8 cellular contexts compared by ENCODE assay signal in the genomic region with DNA sequence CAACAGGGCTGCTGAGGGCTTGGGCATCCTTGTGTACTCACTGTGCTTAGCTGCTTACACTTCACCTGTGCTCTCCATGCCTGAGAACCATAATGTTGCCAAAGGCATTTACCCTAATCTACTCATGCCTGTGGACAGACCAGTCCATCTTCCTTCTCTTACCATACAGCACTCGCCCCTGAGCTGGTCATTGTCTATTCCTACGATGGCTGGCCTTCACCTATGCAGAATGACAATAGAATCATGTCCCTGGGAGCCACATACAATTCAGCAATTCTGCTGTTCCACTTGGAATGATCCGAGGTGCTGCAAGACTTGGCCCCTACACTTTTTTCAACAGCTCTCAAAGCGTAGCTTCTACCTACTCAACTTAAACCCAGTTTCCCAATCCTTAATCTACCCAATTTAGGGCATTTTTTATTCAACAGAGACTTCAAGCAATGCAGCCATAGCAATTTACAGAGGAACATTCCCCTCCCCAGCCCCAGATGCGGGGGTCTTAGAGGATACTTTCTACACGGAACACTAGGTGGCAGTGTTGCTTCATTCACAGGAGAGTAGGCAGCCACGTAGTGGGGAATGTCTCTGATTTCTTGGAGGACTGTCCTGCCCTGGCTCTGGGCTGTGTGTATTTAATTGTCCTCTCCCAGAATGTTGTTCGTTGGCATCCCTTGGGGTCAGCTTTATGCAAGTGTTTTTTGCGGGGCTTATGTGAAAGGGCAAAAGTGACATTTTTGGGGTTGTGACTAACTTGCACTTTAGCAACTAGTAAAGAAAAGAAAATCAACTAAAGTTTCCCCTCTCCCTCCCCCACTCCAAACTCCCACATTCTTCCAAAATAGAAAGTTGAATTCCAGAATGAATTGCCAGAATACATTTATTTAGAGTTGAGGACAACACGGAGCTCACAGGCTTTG.
DNase-seq lines count a peak whose midpoint lies in the region; ATAC-seq, FAIRE-seq and TF ChIP-seq lines count a peak whose summit lies in the region.

No MANE protein-coding gene starts in this region.

- no peaks in the 10 kb centered on the region for H3K36me3 ChIP-seq in GM12878 (ENCODE audit: control insufficient read depth in 2 of 2, insufficient read depth in 2 of 2, low read length in 1 of 2)

- H3K79me2 ChIP-seq in GM12878 (ENCODE audit: control insufficient read depth, insufficient read depth, low read length): no peaks in the 10 kb centered on the region

- DNase-seq in D721Med (ENCODE audit: insufficient read length, low spot score) (peak; percentile 72), NCI-H748 treated with DMSO at 0.1 percent for 48 hours (lab: John Stamatoyannopoulos, UW) (peak; percentile 26), GM12878 (ENCODE audit: low read depth, low spot score) (no peak), iPS DF 4.7 (ENCODE audit: extremely low read depth, low spot score) (peak; percentile 93), T-helper 17 cell (no peak)

- H3K9me3 Mint-ChIP-seq in stimulated activated memory B cell treated with anti-CD40 and anti-IgM and Interleukin-4, amounts not matched to agents 10 μg/mL and 1 μg/mL and 100 μg/mL, for 72 hours: no peaks in the 10 kb centered on the region

- POLR2A ChIA-PET in GM12878 (lab: Charles Lee): no interaction called here

- no peak overlapping the region for H3K9ac ChIP-seq in GM12878 (ENCODE audit: control insufficient read depth, insufficient read depth, low read length)

- ATAC-seq in GM18907 (IDR thresholded peaks at IDR 0.05; ENCODE audit: unreplicated experiment): peak; percentile 78
- peak; percentile 82 for ATAC-seq in HG03432 (IDR thresholded peaks at IDR 0.05; ENCODE audit: unreplicated experiment)
- ATAC-seq in GM12878: peak; percentile 98
- peak; percentile 58 for ATAC-seq in stimulated activated memory B cell treated with anti-CD40 and anti-IgM and Interleukin-4, amounts not matched to agents 10 μg/mL and 1 μg/mL and 100 μg/mL, for 72 hours
- no peak for ATAC-seq in T-helper 17 cell

- H3K27ac ChIP-seq in GM12878 (ENCODE audit: control insufficient read depth, insufficient read depth): no peak overlapping the region

- FAIRE-seq in D721Med (lab: Jason Lieb, UNC) (peak; percentile 88), GM12878 (lab: Jason Lieb, UNC) (no peak)

- SMC1A ChIA-PET in GM12878 (lab: Charles Lee; ENCODE audit: uncharacterized antibody, unreplicated experiment): interaction anchor here (0.5 to 3.5 kb wide), 13 partner anchors 10 to 324 kb away, joined by 3 to 25 read pairs (median 4); no protein-coding TSS in a partner anchor

- WGBS in GM12878 (ENCODE audit: insufficient coverage, insufficient replicate concordance, low lambda C conversion rate, missing lambda C conversion rate): 16% methylated on average over 10 of the region's 10 CpGs

- H3K4me1 ChIP-seq in GM12878 (ENCODE audit: control insufficient read depth, insufficient read depth, low read length): no peaks in the 10 kb centered on the region

- in situ Hi-C loops in GM12878 (cut with MboI): loop anchor here (5.0 kb wide), 1 partner anchor 323 kb away; no protein-coding TSS in a partner anchor

- no peak overlapping the region for H3K27ac Mint-ChIP-seq in stimulated activated memory B cell treated with anti-CD40 and anti-IgM and Interleukin-4, amounts not matched to agents 10 μg/mL and 1 μg/mL and 100 μg/mL, for 72 hours
- no peak overlapping the region for H3K27ac Mint-ChIP-seq in T-helper 17 cell

- TF ChIP-seq EP300 in GM12878 (IDR thresholded peaks at IDR 0.05; ENCODE audit: borderline replicate concordance in 1 of 2, control insufficient read depth in 1 of 2, low read depth in 2 of 2, low read length in 2 of 2): no peak

- H3K4me3 ChIP-seq in GM12878: no peak overlapping the region

- RAD21 ChIA-PET in GM12878 (lab: Charles Lee; ENCODE audit: unreplicated experiment): interaction anchor here (1.0 to 4.4 kb wide), 4 partner anchors 131 to 321 kb away, joined by 4 to 21 read pairs (median 4); no protein-coding TSS in a partner anchor

- TF ChIP-seq POLR2A in GM12878 (IDR thresholded peaks at IDR 0.05; ENCODE audit: low read depth, low read length): no peak

- intact Hi-C loops in GM12878 (cut with micrococcal nuclease; ENCODE audit: unreplicated experiment): loop anchor here (1.0 to 2.0 kb wide), 3 partner anchors 132 to 322 kb away; no protein-coding TSS in a partner anchor

- H4K20me1 ChIP-seq in GM12878 (ENCODE audit: control insufficient read depth, insufficient read depth): no peaks in the 10 kb centered on the region

- no peaks in the 10 kb centered on the region for H3K36me3 Mint-ChIP-seq in stimulated activated memory B cell treated with anti-CD40 and anti-IgM and Interleukin-4, amounts not matched to agents 10 μg/mL and 1 μg/mL and 100 μg/mL, for 72 hours
- H3K36me3 Mint-ChIP-seq in T-helper 17 cell (ENCODE audit: low read depth): no peaks in the 10 kb centered on the region

- H3K4me2 ChIP-seq in GM12878 (ENCODE audit: control insufficient read depth, insufficient read depth): no peak overlapping the region

- peak; percentile 85 for TF ChIP-seq RAD21 in GM12878 (IDR thresholded peaks at IDR 0.05; ENCODE audit: insufficient read depth, low read depth, low read length)

- H3K4me3 Mint-ChIP-seq in stimulated activated memory B cell treated with anti-CD40 and anti-IgM and Interleukin-4, amounts not matched to agents 10 μg/mL and 1 μg/mL and 100 μg/mL, for 72 hours: no peak overlapping the region
- no peak overlapping the region for H3K4me3 Mint-ChIP-seq in T-helper 17 cell

- no peak overlapping the region for H2AFZ ChIP-seq in GM12878 (ENCODE audit: control insufficient read depth, low read depth, low read length)

- CTCF ChIA-PET in GM12878 (lab: Yijun Ruan, JAX): interaction anchor here (0.8 to 4.4 kb wide), 17 partner anchors 10 to 325 kb away, joined by 3 to 67 read pairs (median 5); no protein-coding TSS in a partner anchor

- peaks cover 6% of the 10 kb centered on the region for H3K4me1 Mint-ChIP-seq in stimulated activated memory B cell treated with anti-CD40 and anti-IgM and Interleukin-4, amounts not matched to agents 10 μg/mL and 1 μg/mL and 100 μg/mL, for 72 hours
- no peaks in the 10 kb centered on the region for H3K4me1 Mint-ChIP-seq in T-helper 17 cell

- BruUV-seq in GM12878 (replicated peaks; lab: Mats Ljungman, UMichigan): no TSS peak

- H3K27me3 Mint-ChIP-seq in stimulated activated memory B cell treated with anti-CD40 and anti-IgM and Interleukin-4, amounts not matched to agents 10 μg/mL and 1 μg/mL and 100 μg/mL, for 72 hours: peaks cover 25% of the 10 kb centered on the region
- H3K27me3 Mint-ChIP-seq in T-helper 17 cell: no peaks in the 10 kb centered on the region

- H3K9me3 ChIP-seq in GM12878 (replicated peaks; ENCODE audit: control insufficient read depth, insufficient read depth, low read length) (no peaks in the 10 kb centered on the region), T-helper 17 cell (ENCODE audit: control insufficient read depth, low read length, poor library complexity, severe bottlenecking) (no peaks in the 10 kb centered on the region)

- H3K27me3 ChIP-seq in GM12878 (replicated peaks in 1 of 2; ENCODE audit: control insufficient read depth in 2 of 2, insufficient read depth in 2 of 2, low read length in 1 of 2): 0 out of 4 replicates have a peak, but pooled peaks cover 0 to 2% of the 10 kb centered on the region in 2 experiments

- TF ChIP-seq CTCF in D721Med (IDR thresholded peaks at IDR 0.05; ENCODE audit: insufficient read depth, missing control alignments): peak; percentile 98
- TF ChIP-seq CTCF in GM12878 (IDR thresholded peaks at IDR 0.05 in 2 of 3, conservative IDR thresholded peaks at IDR 0.05 in 1 of 3; ENCODE audit: control insufficient read depth in 2 of 3, extremely low read depth in 1 of 3, insufficient read depth in 1 of 3, low read depth in 3 of 3, low read length in 3 of 3): peak; percentile 75 to 82 (median 75)

TF ChIP-seq in GM12878, 131 proteins besides CTCF, POLR2A, EP300 and RAD21:
- peak; percentile 66; the same call in 1 of the 2 replicates for TF ChIP-seq SMC3 (IDR thresholded peaks at IDR 0.05; ENCODE audit: borderline replicate concordance, low read length)
- TF ChIP-seq CBX3 (IDR thresholded peaks at IDR 0.05; ENCODE audit: borderline replicate concordance, low read depth): no peak

Comparison
In these comparisons a context has a peak if more than half of its experiments do, and no peak if none do; other contexts are left out.
1. DNase-seq: peak in D721Med (single experiment), NCI-H748 treated with DMSO at 0.1 percent for 48 hours (single experiment) and iPS DF 4.7 (single experiment); none in GM12878 (single experiment) and T-helper 17 cell (0 of 3).